In genomic region chr6:100796049-100796823, GRCh38 we compare ENCODE assay signal across 10 cellular contexts.
DNase-seq lines count a peak whose midpoint lies in the region; ATAC-seq and TF ChIP-seq lines count a peak whose summit lies in the region.
"Had no signal": no experiment of that assay in that cellular context is flagged by ENCODE, and none has a peak within 500 bp of the region (broad histone marks: within the 10 kb centered on the region; RNA-seq: fewer than 3 reads in every experiment).

No MANE protein-coding gene starts in this region.

- intact Hi-C loops in activated CD8-positive, alpha-beta T cell treated with anti-CD3 and anti-CD28 coated beads for 36 hours (cut with micrococcal nuclease) = no loop called here

- H3K27me3 ChIP-seq in GM06990 (replicated peaks; ENCODE audit: control insufficient read depth, insufficient read depth, low read length) = no peaks in the 10 kb centered on the region

- no peaks in the 10 kb centered on the region; the same call in 1 of the 2 replicates for H3K36me3 ChIP-seq in GM06990 (ENCODE audit: control insufficient read depth, insufficient read depth, low read length)

- peaks cover 1% of the 10 kb centered on the region for H3K4me1 Mint-ChIP-seq in activated CD8-positive, alpha-beta T cell treated with anti-CD3 and anti-CD28 coated beads for 36 hours (ENCODE audit: low read depth)

- TF ChIP-seq CTCF in GM06990 (IDR thresholded peaks at IDR 0.05; ENCODE audit: insufficient read depth, low read length, poor library complexity, severe bottlenecking) = peak; percentile 17
- no peak for TF ChIP-seq CTCF in activated CD8-positive, alpha-beta T cell treated with anti-CD3 and anti-CD28 coated beads for 36 hours (IDR thresholded peaks at IDR 0.05)

- ATAC-seq in GM19438 (IDR thresholded peaks at IDR 0.05; ENCODE audit: low read depth, unreplicated experiment) (peak; percentile 90), HG03039 (IDR thresholded peaks at IDR 0.05; ENCODE audit: unreplicated experiment) (peak; percentile 89)
- no peak for ATAC-seq in activated CD8-positive, alpha-beta T cell treated with anti-CD3 and anti-CD28 coated beads for 36 hours

- no peaks in the 10 kb centered on the region for H3K9me3 Mint-ChIP-seq in activated CD8-positive, alpha-beta T cell treated with anti-CD3 and anti-CD28 coated beads for 36 hours
- H3K9me3 Mint-ChIP-seq: HFFc6 had no signal

- no peak overlapping the region for H3K27ac Mint-ChIP-seq in activated CD8-positive, alpha-beta T cell treated with anti-CD3 and anti-CD28 coated beads for 36 hours
- H3K27ac Mint-ChIP-seq: HFFc6 had no signal

- CTCF ChIA-PET in activated CD8-positive, alpha-beta T cell treated with anti-CD3 and anti-CD28 coated beads for 36 hours (lab: Charles Lee) = no interaction called here

- H3K27me3 Mint-ChIP-seq in activated CD8-positive, alpha-beta T cell treated with anti-CD3 and anti-CD28 coated beads for 36 hours = no peaks in the 10 kb centered on the region

- H3K4me3 Mint-ChIP-seq in activated CD8-positive, alpha-beta T cell treated with anti-CD3 and anti-CD28 coated beads for 36 hours = no peak overlapping the region
- H3K4me3 Mint-ChIP-seq: HFFc6 had no signal

- peaks cover 35% of the 10 kb centered on the region for H3K36me3 Mint-ChIP-seq in activated CD8-positive, alpha-beta T cell treated with anti-CD3 and anti-CD28 coated beads for 36 hours (ENCODE audit: low read depth)

- POLR2A ChIA-PET in activated CD8-positive, alpha-beta T cell treated with anti-CD3 and anti-CD28 coated beads for 36 hours (lab: Charles Lee) = no interaction called here

- H3K4me3 ChIP-seq in GM06990 (replicated peaks; ENCODE audit: low read depth, low read length) = no peak overlapping the region

- peak; percentile 15 for DNase-seq in GM06990 (ENCODE audit: extremely low read depth, insufficient read length)
- peak; percentile 61 for DNase-seq in NOMO-1 treated with DMSO at 0.1 percent for 48 hours (lab: John Stamatoyannopoulos, UW; ENCODE audit: unreplicated experiment)
- DNase-seq in activated CD8-positive, alpha-beta T cell treated with anti-CD3 and anti-CD28 coated beads for 36 hours = no peak
- DNase-seq in NCI-H446 treated with DMSO at 0.1 percent for 48 hours (lab: John Stamatoyannopoulos, UW) = no peak
- no peak for DNase-seq in NCI-H82 (lab: John Stamatoyannopoulos, UW)
- DNase-seq in DMS 273 treated with DMSO at 0.1 percent for 48 hours (lab: John Stamatoyannopoulos, UW) = no peak
- DNase-seq: activated T-cell treated with anti-CD3 and anti-CD28 coated beads for 4 hours, HFFc6 had no signal

Comparison
In these comparisons a context has a peak if more than half of its experiments do, and no peak if none do; other contexts are left out.
1. DNase-seq: peak in GM06990 (single experiment) and NOMO-1 treated with DMSO at 0.1 percent for 48 hours (single experiment); none in activated CD8-positive, alpha-beta T cell treated with anti-CD3 and anti-CD28 coated beads for 36 hours (single experiment), NCI-H446 treated with DMSO at 0.1 percent for 48 hours (single experiment), NCI-H82 (single experiment) and DMS 273 treated with DMSO at 0.1 percent for 48 hours (single experiment).